ENCODE assay signal across 8 cellular contexts in the genomic region with DNA sequence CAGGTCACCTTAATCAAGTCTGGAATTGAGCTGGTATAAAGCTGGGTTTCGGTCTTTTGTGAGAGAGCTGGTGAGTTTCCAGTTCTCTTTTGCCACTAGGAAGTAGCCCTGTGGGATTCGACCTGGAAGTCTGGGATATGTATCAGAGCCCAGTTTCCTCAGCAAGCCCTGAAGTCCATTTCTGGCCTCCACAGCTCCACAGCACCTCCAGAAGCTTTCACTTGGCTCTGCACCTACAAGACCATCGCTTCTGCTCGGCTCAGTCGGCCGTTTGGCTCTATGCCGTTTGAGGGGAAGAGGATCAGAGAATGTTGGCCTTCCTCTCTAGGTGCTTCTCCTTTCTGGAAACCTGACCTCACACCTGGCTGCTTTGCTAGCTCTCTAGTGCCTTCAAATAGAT.
DNase-seq lines count a peak whose midpoint lies in the region; ATAC-seq and TF ChIP-seq lines count a peak whose summit lies in the region.

No MANE protein-coding gene starts in this region.

- TF ChIP-seq CTCF in foreskin keratinocyte (conservative IDR thresholded peaks at IDR 0.05): peak; percentile 40

- ATAC-seq in foreskin keratinocyte (no peak), HG03521 (IDR thresholded peaks at IDR 0.05; ENCODE audit: unreplicated experiment) (no peak)

- in situ Hi-C loops in SK-MEL-5 (cut with HindIII; ENCODE audit: low pct_unique_long_range_greater_than_20kb, low sequenced_read_pairs): no loop called here

- intact Hi-C loops in posterior cingulate gyrus (cut with DNase I): loop anchor here (10.0 kb wide), 1 partner anchor 150 kb away; a partner anchor contains a TSS

- H3K4me1 ChIP-seq in foreskin keratinocyte: no peaks in the 10 kb centered on the region

- DNase-seq in ELF-1 (ENCODE audit: low read depth, low spot score) (peak; percentile 45), SK-MEL-5 (ENCODE audit: low read depth, low spot score) (peak; percentile 48), foreskin keratinocyte (peak in 1 of 2 donors; percentile 4), posterior cingulate gyrus (peak in 8 of 10 donors; percentile 43 to 93 (median 63)), amniotic stem cell (lab: John Stamatoyannopoulos, UW) (no peak), SIG-M5 (lab: John Stamatoyannopoulos, UW) (no peak), NCI-H524 treated with DMSO at 0.1 percent for 48 hours (lab: John Stamatoyannopoulos, UW) (no peak)

- H3K27ac ChIP-seq in foreskin keratinocyte: no peak overlapping the region

- no peaks in the 10 kb centered on the region for H3K27me3 ChIP-seq in foreskin keratinocyte

Comparison
In these comparisons a context has a peak if more than half of its experiments do, and no peak if none do; other contexts are left out.
1. DNase-seq: peak in ELF-1 (single experiment), SK-MEL-5 (single experiment) and posterior cingulate gyrus (8 of 10); none in amniotic stem cell (single experiment), SIG-M5 (single experiment) and NCI-H524 treated with DMSO at 0.1 percent for 48 hours (single experiment).